In the genomic region with DNA sequence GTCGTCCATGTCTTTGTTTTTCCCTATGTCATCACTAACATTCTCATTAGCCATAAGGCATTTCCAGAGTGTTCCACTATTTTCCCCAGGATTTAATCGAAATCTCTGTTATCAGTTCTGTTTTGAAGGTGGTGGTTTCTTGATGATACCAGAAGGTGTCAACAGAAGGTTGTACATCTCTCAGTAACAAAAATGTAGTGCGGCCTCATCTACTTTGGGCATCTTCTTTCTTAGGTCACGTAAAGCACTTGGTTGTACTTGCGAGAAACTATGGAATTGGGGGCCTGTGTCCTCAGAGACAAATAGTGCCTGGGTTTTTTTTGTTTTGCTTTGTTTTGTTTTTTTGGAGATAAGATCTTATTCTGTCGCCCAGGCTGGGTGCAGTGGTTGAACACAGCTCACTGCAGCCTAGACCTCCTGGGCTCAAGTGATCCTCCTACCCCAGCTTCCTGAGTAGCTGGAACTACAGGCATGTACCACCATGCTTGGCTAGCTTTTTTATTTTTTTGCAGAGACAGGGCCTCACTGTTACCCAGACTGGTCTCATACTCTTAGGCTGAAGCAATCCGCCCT, we compare ENCODE assay signal across 1 cellular context.
TF ChIP-seq lines count a peak whose summit lies in the region.

No MANE protein-coding gene starts in this region.

TF ChIP-seq in endothelial cell of umbilical vein, 7 proteins besides CTCF, POLR2A, EP300 and RAD21 (continued from another document):
- no peak for TF ChIP-seq FOS (IDR thresholded peaks at IDR 0.05; ENCODE audit: borderline replicate concordance, insufficient read depth, low read length)
- no peak for TF ChIP-seq POLR2AphosphoS5 (IDR thresholded peaks at IDR 0.05; ENCODE audit: insufficient read depth, low read depth, low read length)
- no peak for TF ChIP-seq JUN (IDR thresholded peaks at IDR 0.05; ENCODE audit: borderline replicate concordance, insufficient read depth, insufficient read length, low read depth)
